In the genomic region with DNA sequence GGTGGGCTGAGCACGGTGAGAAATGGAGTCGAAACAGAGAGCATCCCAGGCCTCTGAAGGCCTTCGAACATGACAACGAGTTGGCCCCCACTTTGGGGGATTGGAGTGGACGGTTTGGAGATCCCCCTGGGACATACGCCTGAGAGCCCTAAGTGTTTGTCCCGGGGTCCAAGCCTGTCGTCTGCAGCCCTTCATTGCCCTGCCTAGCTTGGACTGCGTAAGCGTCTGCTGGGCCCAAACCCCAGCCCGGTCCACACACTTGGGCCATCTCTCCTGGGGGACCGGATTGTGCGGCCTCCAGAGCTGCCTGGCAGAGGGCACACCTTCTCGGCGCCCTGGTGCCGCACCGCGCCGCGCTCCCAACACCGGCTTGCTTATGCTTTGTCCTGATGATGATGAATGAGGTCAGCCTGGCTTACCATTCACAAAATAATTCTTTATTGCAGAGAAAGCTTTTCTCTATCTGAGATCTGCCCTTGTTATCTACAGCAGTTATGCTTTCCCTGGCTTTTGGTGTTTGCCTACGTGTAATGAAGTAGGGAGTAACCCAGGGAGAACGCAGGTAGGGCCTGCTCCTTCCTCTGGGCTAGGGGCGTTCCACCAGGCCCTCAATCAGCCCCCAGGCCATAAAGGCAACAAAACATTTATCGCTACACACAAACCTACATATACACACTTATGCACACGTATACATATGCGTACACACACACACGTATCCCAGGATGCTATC, we compare ENCODE assay signal across 1 cellular context.
TF ChIP-seq lines count a peak whose summit lies in the region.

No MANE protein-coding gene starts in this region.

TF ChIP-seq in K562, 482 proteins besides CTCF, POLR2A, EP300 and RAD21 (continued from another document):
- TF ChIP-seq, protein P1, sequence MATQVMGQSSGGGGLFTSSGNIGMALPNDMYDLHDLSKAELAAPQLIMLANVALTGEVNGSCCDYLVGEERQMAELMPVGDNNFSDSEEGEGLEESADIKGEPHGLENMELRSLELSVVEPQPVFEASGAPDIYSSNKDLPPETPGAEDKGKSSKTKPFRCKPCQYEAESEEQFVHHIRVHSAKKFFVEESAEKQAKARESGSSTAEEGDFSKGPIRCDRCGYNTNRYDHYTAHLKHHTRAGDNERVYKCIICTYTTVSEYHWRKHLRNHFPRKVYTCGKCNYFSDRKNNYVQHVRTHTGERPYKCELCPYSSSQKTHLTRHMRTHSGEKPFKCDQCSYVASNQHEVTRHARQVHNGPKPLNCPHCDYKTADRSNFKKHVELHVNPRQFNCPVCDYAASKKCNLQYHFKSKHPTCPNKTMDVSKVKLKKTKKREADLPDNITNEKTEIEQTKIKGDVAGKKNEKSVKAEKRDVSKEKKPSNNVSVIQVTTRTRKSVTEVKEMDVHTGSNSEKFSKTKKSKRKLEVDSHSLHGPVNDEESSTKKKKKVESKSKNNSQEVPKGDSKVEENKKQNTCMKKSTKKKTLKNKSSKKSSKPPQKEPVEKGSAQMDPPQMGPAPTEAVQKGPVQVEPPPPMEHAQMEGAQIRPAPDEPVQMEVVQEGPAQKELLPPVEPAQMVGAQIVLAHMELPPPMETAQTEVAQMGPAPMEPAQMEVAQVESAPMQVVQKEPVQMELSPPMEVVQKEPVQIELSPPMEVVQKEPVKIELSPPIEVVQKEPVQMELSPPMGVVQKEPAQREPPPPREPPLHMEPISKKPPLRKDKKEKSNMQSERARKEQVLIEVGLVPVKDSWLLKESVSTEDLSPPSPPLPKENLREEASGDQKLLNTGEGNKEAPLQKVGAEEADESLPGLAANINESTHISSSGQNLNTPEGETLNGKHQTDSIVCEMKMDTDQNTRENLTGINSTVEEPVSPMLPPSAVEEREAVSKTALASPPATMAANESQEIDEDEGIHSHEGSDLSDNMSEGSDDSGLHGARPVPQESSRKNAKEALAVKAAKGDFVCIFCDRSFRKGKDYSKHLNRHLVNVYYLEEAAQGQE (CRISPR knock-in tag; IDR thresholded peaks at IDR 0.05; ENCODE audit: low read depth) = no peak
- TF ChIP-seq ARID1B (IDR thresholded peaks at IDR 0.05) = no peak
- no peak for TF ChIP-seq ZNF778 (CRISPR knock-in tag; IDR thresholded peaks at IDR 0.05)
- TF ChIP-seq, protein P2, sequence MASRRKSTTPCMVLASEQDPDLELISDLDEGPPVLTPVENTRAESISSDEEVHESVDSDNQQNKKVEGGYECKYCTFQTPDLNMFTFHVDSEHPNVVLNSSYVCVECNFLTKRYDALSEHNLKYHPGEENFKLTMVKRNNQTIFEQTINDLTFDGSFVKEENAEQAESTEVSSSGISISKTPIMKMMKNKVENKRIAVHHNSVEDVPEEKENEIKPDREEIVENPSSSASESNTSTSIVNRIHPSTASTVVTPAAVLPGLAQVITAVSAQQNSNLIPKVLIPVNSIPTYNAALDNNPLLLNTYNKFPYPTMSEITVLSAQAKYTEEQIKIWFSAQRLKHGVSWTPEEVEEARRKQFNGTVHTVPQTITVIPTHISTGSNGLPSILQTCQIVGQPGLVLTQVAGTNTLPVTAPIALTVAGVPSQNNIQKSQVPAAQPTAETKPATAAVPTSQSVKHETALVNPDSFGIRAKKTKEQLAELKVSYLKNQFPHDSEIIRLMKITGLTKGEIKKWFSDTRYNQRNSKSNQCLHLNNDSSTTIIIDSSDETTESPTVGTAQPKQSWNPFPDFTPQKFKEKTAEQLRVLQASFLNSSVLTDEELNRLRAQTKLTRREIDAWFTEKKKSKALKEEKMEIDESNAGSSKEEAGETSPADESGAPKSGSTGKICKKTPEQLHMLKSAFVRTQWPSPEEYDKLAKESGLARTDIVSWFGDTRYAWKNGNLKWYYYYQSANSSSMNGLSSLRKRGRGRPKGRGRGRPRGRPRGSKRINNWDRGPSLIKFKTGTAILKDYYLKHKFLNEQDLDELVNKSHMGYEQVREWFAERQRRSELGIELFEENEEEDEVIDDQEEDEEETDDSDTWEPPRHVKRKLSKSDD (conservative IDR thresholded peaks at IDR 0.05; ENCODE audit: low read length) = no peak
- TF ChIP-seq MCM2 (IDR thresholded peaks at IDR 0.05; ENCODE audit: low read depth) = no peak
- TF ChIP-seq CBFA2T3 (IDR thresholded peaks at IDR 0.05) = no peak
- TF ChIP-seq BACH1 (tag; IDR thresholded peaks at IDR 0.05) = no peak
- TF ChIP-seq RHOXF2B (CRISPR knock-in tag; conservative IDR thresholded peaks at IDR 0.05) = no peak
- TF ChIP-seq, protein P3, sequence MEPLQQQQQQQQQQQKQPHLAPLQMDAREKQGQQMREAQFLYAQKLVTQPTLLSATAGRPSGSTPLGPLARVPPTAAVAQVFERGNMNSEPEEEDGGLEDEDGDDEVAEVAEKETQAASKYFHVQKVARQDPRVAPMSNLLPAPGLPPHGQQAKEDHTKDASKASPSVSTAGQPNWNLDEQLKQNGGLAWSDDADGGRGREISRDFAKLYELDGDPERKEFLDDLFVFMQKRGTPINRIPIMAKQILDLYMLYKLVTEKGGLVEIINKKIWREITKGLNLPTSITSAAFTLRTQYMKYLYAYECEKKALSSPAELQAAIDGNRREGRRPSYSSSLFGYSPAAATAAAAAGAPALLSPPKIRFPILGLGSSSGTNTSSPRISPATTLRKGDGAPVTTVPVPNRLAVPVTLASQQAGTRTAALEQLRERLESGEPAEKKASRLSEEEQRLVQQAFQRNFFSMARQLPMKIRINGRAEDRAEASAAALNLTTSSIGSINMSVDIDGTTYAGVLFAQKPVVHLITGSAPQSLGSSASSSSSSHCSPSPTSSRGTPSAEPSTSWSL (CRISPR knock-in tag; IDR thresholded peaks at IDR 0.05; ENCODE audit: borderline replicate concordance) = no peak
- TF ChIP-seq, protein P4, sequence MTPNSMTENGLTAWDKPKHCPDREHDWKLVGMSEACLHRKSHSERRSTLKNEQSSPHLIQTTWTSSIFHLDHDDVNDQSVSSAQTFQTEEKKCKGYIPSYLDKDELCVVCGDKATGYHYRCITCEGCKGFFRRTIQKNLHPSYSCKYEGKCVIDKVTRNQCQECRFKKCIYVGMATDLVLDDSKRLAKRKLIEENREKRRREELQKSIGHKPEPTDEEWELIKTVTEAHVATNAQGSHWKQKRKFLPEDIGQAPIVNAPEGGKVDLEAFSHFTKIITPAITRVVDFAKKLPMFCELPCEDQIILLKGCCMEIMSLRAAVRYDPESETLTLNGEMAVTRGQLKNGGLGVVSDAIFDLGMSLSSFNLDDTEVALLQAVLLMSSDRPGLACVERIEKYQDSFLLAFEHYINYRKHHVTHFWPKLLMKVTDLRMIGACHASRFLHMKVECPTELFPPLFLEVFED (CRISPR knock-in tag; conservative IDR thresholded peaks at IDR 0.05) = no peak
